Comparison of ENCODE assay signal across 23 cellular contexts in the genomic region with DNA sequence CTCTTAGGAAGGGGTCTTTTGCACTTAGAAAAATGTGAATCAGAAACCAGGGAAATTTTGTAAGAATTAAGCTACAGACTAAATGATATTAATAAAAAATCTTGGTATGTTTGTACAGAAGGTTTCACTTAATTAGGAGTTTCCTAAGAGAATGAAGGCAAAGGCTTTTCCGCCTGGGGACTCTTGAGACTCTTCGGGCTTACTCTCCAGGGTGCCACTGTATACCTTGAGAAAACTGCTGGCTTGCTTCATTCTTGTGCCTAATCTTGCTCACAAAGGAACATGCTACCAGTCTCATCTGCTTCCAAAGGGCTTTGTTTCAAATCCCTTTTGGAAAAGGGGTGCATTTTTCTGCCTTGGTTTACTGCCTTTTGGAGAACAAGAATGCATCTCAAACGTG.
"Had no signal": no experiment of that assay in that cellular context is flagged by ENCODE, and none has a peak within 500 bp of the region (broad histone marks: within the 10 kb centered on the region; RNA-seq: fewer than 3 reads in every experiment).

No MANE protein-coding gene starts in this region.

- H3K9me3 Mint-ChIP-seq: activated CD4-positive, alpha-beta memory T cell treated with anti-CD3 and anti-CD28 coated beads for 36 hours; activated naive CD4-positive, alpha-beta T cell treated with anti-CD3 and anti-CD28 coated beads, Interleukin-2, amount 10 ng/mL, durations not matched to agents 7 days and 5 days; brain; dendritic cell treated with granulocyte-macrophage colony-stimulating factor and Interleukin-4, amounts not matched to agents 40 ng/mL and 50 ng/mL, for 4 days; neural crest cell; stimulated activated naive CD8-positive, alpha-beta T cell treated with anti-CD3 and anti-CD28 coated beads, Interleukin-15, amount 100 ng/mL, for 72 hours; WTC11 had no signal

- ATAC-seq: activated CD4-positive, alpha-beta T cell treated with anti-CD3 and anti-CD28 coated beads for 36 hours; activated CD8-positive, alpha-beta memory T cell treated with anti-CD3 and anti-CD28 coated beads, Interleukin-2, amount 10 ng/mL, durations not matched to agents 7 days and 5 days; foreskin keratinocyte; WTC11 had no signal

- H3K36me3 ChIP-seq: prostate gland had no signal

- H3K27me3 Mint-ChIP-seq: activated CD4-positive, alpha-beta memory T cell treated with anti-CD3 and anti-CD28 coated beads for 36 hours; activated CD8-positive, alpha-beta memory T cell treated with anti-CD3 and anti-CD28 coated beads, Interleukin-2, amount 10 ng/mL, durations not matched to agents 7 days and 5 days; brain; stimulated activated naive CD8-positive, alpha-beta T cell treated with anti-CD3 and anti-CD28 coated beads, Interleukin-15, amount 100 ng/mL, for 72 hours had no signal

- H3K9me3 ChIP-seq: prostate gland, tibial artery had no signal

- H3K4me1 ChIP-seq: foreskin keratinocyte, prostate gland, tibial artery had no signal

- H3K4me3 Mint-ChIP-seq: activated CD4-positive, alpha-beta memory T cell treated with anti-CD3 and anti-CD28 coated beads for 36 hours; activated CD4-positive, alpha-beta T cell treated with anti-CD3 and anti-CD28 coated beads for 36 hours; activated CD8-positive, alpha-beta memory T cell treated with anti-CD3 and anti-CD28 coated beads, Interleukin-2, amount 10 ng/mL, durations not matched to agents 7 days and 5 days; activated naive CD4-positive, alpha-beta T cell treated with anti-CD3 and anti-CD28 coated beads, Interleukin-2, amount 10 ng/mL, durations not matched to agents 7 days and 5 days; brain; dendritic cell treated with granulocyte-macrophage colony-stimulating factor and Interleukin-4, amounts not matched to agents 40 ng/mL and 50 ng/mL, for 4 days; neural crest cell; stimulated activated naive CD8-positive, alpha-beta T cell treated with anti-CD3 and anti-CD28 coated beads, Interleukin-15, amount 100 ng/mL, for 72 hours; WTC11 had no signal

- H3K27ac ChIP-seq: foreskin keratinocyte, prostate gland, tibial artery had no signal

- H3K27me3 ChIP-seq: foreskin keratinocyte, tibial artery had no signal

- H3K27ac Mint-ChIP-seq: activated CD4-positive, alpha-beta memory T cell treated with anti-CD3 and anti-CD28 coated beads for 36 hours; activated CD4-positive, alpha-beta T cell treated with anti-CD3 and anti-CD28 coated beads for 36 hours; activated CD8-positive, alpha-beta memory T cell treated with anti-CD3 and anti-CD28 coated beads, Interleukin-2, amount 10 ng/mL, durations not matched to agents 7 days and 5 days; activated naive CD4-positive, alpha-beta T cell treated with anti-CD3 and anti-CD28 coated beads, Interleukin-2, amount 10 ng/mL, durations not matched to agents 7 days and 5 days; dendritic cell treated with granulocyte-macrophage colony-stimulating factor and Interleukin-4, amounts not matched to agents 40 ng/mL and 50 ng/mL, for 4 days; stimulated activated naive CD8-positive, alpha-beta T cell treated with anti-CD3 and anti-CD28 coated beads, Interleukin-15, amount 100 ng/mL, for 72 hours; WTC11 had no signal

- H3K4me3 ChIP-seq: prostate gland, tibial artery had no signal

- DNase-seq: activated CD4-positive, alpha-beta memory T cell treated with anti-CD3 and anti-CD28 coated beads for 36 hours; activated CD4-positive, alpha-beta T cell treated with anti-CD3 and anti-CD28 coated beads for 36 hours; activated CD8-positive, alpha-beta memory T cell treated with anti-CD3 and anti-CD28 coated beads, Interleukin-2, amount 10 ng/mL, durations not matched to agents 7 days and 5 days; activated effector memory CD4-positive, alpha-beta T cell treated with anti-CD3 and anti-CD28 coated beads, Interleukin-2, amount 50 U/mL, for 16 hours; activated naive CD4-positive, alpha-beta T cell treated with anti-CD3 and anti-CD28 coated beads, Interleukin-2, amount 10 ng/mL, durations not matched to agents 7 days and 5 days; activated T-cell treated with anti-CD3 and anti-CD28 coated beads for 4 hours; anterior cingulate cortex; caudate nucleus; effector CD4-positive, alpha-beta T cell; erythroblast; foreskin keratinocyte; kidney; mammary epithelial cell; stimulated activated CD4-positive, alpha-beta T cell treated with anti-CD3 and anti-CD28 coated beads, Interleukin-12 subunit alpha, Interleukin-12 subunit beta, amount 100 ng/mL, for 4 hours; stimulated activated CD4-positive, alpha-beta T cell treated with anti-CD3 and anti-CD28 coated beads, Interleukin-4, amount 100 ng/mL, for 4 hours; stimulated activated naive CD8-positive, alpha-beta T cell treated with anti-CD3 and anti-CD28 coated beads, Interleukin-15, amount 100 ng/mL, for 72 hours; T-helper 9 cell; tibial artery had no signal
